ENCODE assay signal across 9 cellular contexts in genomic region chr10:106175760-106176377, GRCh38.
DNase-seq lines count a peak whose midpoint lies in the region; ATAC-seq and TF ChIP-seq lines count a peak whose summit lies in the region.
"Had no signal": no experiment of that assay in that cellular context is flagged by ENCODE, and none has a peak within 500 bp of the region (broad histone marks: within the 10 kb centered on the region; RNA-seq: fewer than 3 reads in every experiment).

No MANE protein-coding gene starts in this region.

- DNase-seq in astrocyte of the spinal cord (ENCODE audit: low read depth, low spot score) (peak; percentile 38), mesendoderm (peak; percentile 21), NCI-H2196 (lab: John Stamatoyannopoulos, UW; ENCODE audit: unreplicated experiment) (no peak)
- DNase-seq in activated naive CD4-positive, alpha-beta T cell treated with anti-CD3 and anti-CD28 coated beads, Interleukin-2, amount 50 U/mL, for 72 hours (ENCODE audit: low spot score in 2 of 2): no peak
- DNase-seq: Right ventricle myocardium superior had no signal

- WGBS in mesendoderm (ENCODE audit: extremely low coverage, insufficient coverage, low lambda C conversion rate): no CpG with 5 or more reads among the region's 5 CpGs

- no peaks in the 10 kb centered on the region for H3K9me3 Mint-ChIP-seq in activated naive CD4-positive, alpha-beta T cell treated with anti-CD3 and anti-CD28 coated beads, Interleukin-2, amount 50 U/mL, for 72 hours

- no peak overlapping the region for H3K9ac ChIP-seq in mesendoderm (ENCODE audit: low read length)

- no peaks in the 10 kb centered on the region for H4K20me1 ChIP-seq in DOHH2 (ENCODE audit: control insufficient read depth, insufficient read depth, low read depth, low read length)

- no peak overlapping the region for H3K27ac Mint-ChIP-seq in activated naive CD4-positive, alpha-beta T cell treated with anti-CD3 and anti-CD28 coated beads, Interleukin-2, amount 50 U/mL, for 72 hours

- H3K27ac ChIP-seq in DOHH2 (ENCODE audit: low read depth, low read length) (no peak overlapping the region), mesendoderm (ENCODE audit: low read depth, low read length) (no peak overlapping the region)

- no peak overlapping the region for H2BK15ac ChIP-seq in mesendoderm (replicated peaks; ENCODE audit: low read depth)

- H3K9me3 ChIP-seq in DOHH2 (ENCODE audit: control insufficient read depth, insufficient read depth, low read length): no peaks in the 10 kb centered on the region

- no peak overlapping the region for H3K4me3 ChIP-seq in DOHH2 (ENCODE audit: low read length)
- no peak overlapping the region for H3K4me3 ChIP-seq in astrocyte of the spinal cord (ENCODE audit: low read depth, low read length)
- H3K4me3 ChIP-seq in mesendoderm (ENCODE audit: low read length): no peak overlapping the region

- TF ChIP-seq CTCF in DOHH2 (IDR thresholded peaks at IDR 0.05; ENCODE audit: low read depth, low read length, poor library complexity, severe bottlenecking) (peak; percentile 57), astrocyte of the spinal cord (IDR thresholded peaks at IDR 0.05; ENCODE audit: low read depth, low read length) (peak; percentile 59)

- no peaks in the 10 kb centered on the region for H3K9me2 ChIP-seq in DOHH2 (replicated peaks; ENCODE audit: control insufficient read depth, low read length)

- H2AK5ac ChIP-seq in mesendoderm (ENCODE audit: low read length): no peak overlapping the region

- in situ Hi-C loops in astrocyte of the spinal cord (cut with HindIII; ENCODE audit: low sequenced_read_pairs): no loop called here

- no peak overlapping the region for H2BK120ac ChIP-seq in mesendoderm (ENCODE audit: low read depth, low read length)

- no peak overlapping the region for H3K4ac ChIP-seq in mesendoderm (ENCODE audit: low read depth, low read length)

- no peak overlapping the region for H3K56ac ChIP-seq in mesendoderm (ENCODE audit: low read length)

- H3K36me3 Mint-ChIP-seq in activated naive CD4-positive, alpha-beta T cell treated with anti-CD3 and anti-CD28 coated beads, Interleukin-2, amount 50 U/mL, for 72 hours: no peaks in the 10 kb centered on the region

- H3K79me2 ChIP-seq in DOHH2 (ENCODE audit: control insufficient read depth, low read length) (no peaks in the 10 kb centered on the region), mesendoderm (ENCODE audit: control insufficient read depth, insufficient read depth, low read length) (no peaks in the 10 kb centered on the region)

- no peak overlapping the region for H3K4me2 ChIP-seq in DOHH2 (ENCODE audit: low read length)
- no peak overlapping the region for H3K4me2 ChIP-seq in mesendoderm (ENCODE audit: low read length)

- H3F3A ChIP-seq in DOHH2 (ENCODE audit: control insufficient read depth, insufficient read depth): no peaks in the 10 kb centered on the region

- H3K23ac ChIP-seq in mesendoderm (ENCODE audit: low read length): no peak overlapping the region

- TF ChIP-seq RAD21 in Ishikawa (IDR thresholded peaks at IDR 0.05; ENCODE audit: low read depth): peak; percentile 48

- ATAC-seq in activated naive CD4-positive, alpha-beta T cell treated with anti-CD3 and anti-CD28 coated beads, Interleukin-2, amount 50 U/mL, for 72 hours: no peak
- ATAC-seq in HG03039 (IDR thresholded peaks at IDR 0.05; ENCODE audit: unreplicated experiment): no peak
- no peak for ATAC-seq in GM21576 (IDR thresholded peaks at IDR 0.05; ENCODE audit: unreplicated experiment)

- no peak overlapping the region for H3K18ac ChIP-seq in mesendoderm (ENCODE audit: low read length)

- no peaks in the 10 kb centered on the region for H3K4me1 ChIP-seq in DOHH2 (ENCODE audit: control insufficient read depth, low read length)
- H3K4me1 ChIP-seq in mesendoderm (ENCODE audit: control insufficient read depth, low read depth, low read length): no peaks in the 10 kb centered on the region

- H3K79me1 ChIP-seq in mesendoderm (ENCODE audit: low read length): no peaks in the 10 kb centered on the region

- H2BK5ac ChIP-seq in mesendoderm (ENCODE audit: low read length): no peak overlapping the region

- H4K5ac ChIP-seq in mesendoderm (ENCODE audit: low read length): no peak overlapping the region

- H3K27me3 ChIP-seq in DOHH2 (ENCODE audit: control insufficient read depth, low read length): no peaks in the 10 kb centered on the region
- no peaks in the 10 kb centered on the region for H3K27me3 ChIP-seq in mesendoderm (ENCODE audit: insufficient read depth, low read length, poor library complexity)

- H3K36me3 ChIP-seq in DOHH2 (ENCODE audit: control insufficient read depth, low read length) (no peaks in the 10 kb centered on the region), mesendoderm (ENCODE audit: control insufficient read depth, insufficient read depth, low read length) (no peaks in the 10 kb centered on the region)

- H4K8ac ChIP-seq in mesendoderm (ENCODE audit: low read depth, low read length): no peak overlapping the region

- TF ChIP-seq EP300 in Ishikawa (IDR thresholded peaks at IDR 0.05; ENCODE audit: borderline replicate concordance): no peak

TF ChIP-seq in Ishikawa, 13 proteins besides CTCF, POLR2A, EP300 and RAD21:
- TF ChIP-seq TEAD4 (IDR thresholded peaks at IDR 0.05): no peak
- no peak for TF ChIP-seq ZBTB7A (IDR thresholded peaks at IDR 0.05; ENCODE audit: low read depth)
- TF ChIP-seq FOXM1 (IDR thresholded peaks at IDR 0.05; ENCODE audit: borderline replicate concordance, low read depth): no peak
- no peak for TF ChIP-seq CEBPB (IDR thresholded peaks at IDR 0.05)
- TF ChIP-seq, protein P1, sequence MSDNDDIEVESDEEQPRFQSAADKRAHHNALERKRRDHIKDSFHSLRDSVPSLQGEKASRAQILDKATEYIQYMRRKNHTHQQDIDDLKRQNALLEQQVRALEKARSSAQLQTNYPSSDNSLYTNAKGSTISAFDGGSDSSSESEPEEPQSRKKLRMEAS (IDR thresholded peaks at IDR 0.05): no peak
- TF ChIP-seq YY1 (IDR thresholded peaks at IDR 0.05; ENCODE audit: low read depth): no peak

Comparison
In these comparisons a context has a peak if more than half of its experiments do, and no peak if none do; other contexts are left out.
1. DNase-seq: peak in astrocyte of the spinal cord (single experiment) and mesendoderm (single experiment); none in activated naive CD4-positive, alpha-beta T cell treated with anti-CD3 and anti-CD28 coated beads, Interleukin-2, amount 50 U/mL, for 72 hours (0 of 2) and NCI-H2196 (single experiment).